Comparison of ENCODE assay signal across 19 cellular contexts in genomic region chr13:60619461-60619860, GRCh38.
"Had no signal": no experiment of that assay in that cellular context is flagged by ENCODE, and none has a peak within 500 bp of the region (broad histone marks: within the 10 kb centered on the region; RNA-seq: fewer than 3 reads in every experiment).

No MANE protein-coding gene starts in this region.

- H3K4me1 ChIP-seq: ascending aorta, heart right ventricle, spleen, upper lobe of right lung had no signal

- ATAC-seq: heart right ventricle; left cardiac atrium; natural killer cell treated with Interleukin-12 subunit alpha and Interleukin-12 subunit beta and Interleukin-15 and Interleukin-18, amount 100 ng/mL, for 72 hours; upper lobe of right lung had no signal

- H3K9me3 ChIP-seq: ascending aorta, heart right ventricle, spleen, upper lobe of right lung had no signal

- FAIRE-seq: endometrium had no signal

- H3K4me3 ChIP-seq: ascending aorta, heart right ventricle, spleen, upper lobe of right lung had no signal

- DNase-seq: activated CD4-positive, CD25-positive, alpha-beta regulatory T cell treated with anti-CD3 and anti-CD28 coated beads, Interleukin-2, amount 50 U/mL, for 72 hours; activated gamma-delta T cell treated with Interleukin-2 at 50 U/mL for 16 hours; activated T-cell treated with anti-CD3 and anti-CD28 coated beads, Interleukin-2, amount 50 U/mL, for 1 hour; brain microvascular endothelial cell; caudate nucleus; effector CD4-positive, alpha-beta T cell; heart right ventricle; islet precursor cell; left cardiac atrium; retina; spleen; stimulated activated CD4-positive, alpha-beta T cell treated with anti-CD3 and anti-CD28 coated beads, Interleukin-4, amount 100 ng/mL, for 1 hour; stimulated activated naive CD4-positive, alpha-beta T cell treated with Interleukin-2 at 50 U/mL for 16 hours; T-helper 9 cell; upper lobe of right lung; WERI-Rb-1 had no signal

- H3K27me3 ChIP-seq: ascending aorta, brain microvascular endothelial cell had no signal

- H3K27ac ChIP-seq: ascending aorta, brain microvascular endothelial cell, heart right ventricle, spleen, upper lobe of right lung, WERI-Rb-1 had no signal

- H3K36me3 ChIP-seq: ascending aorta, brain microvascular endothelial cell, heart right ventricle, spleen, upper lobe of right lung, WERI-Rb-1 had no signal
